In the genomic region with DNA sequence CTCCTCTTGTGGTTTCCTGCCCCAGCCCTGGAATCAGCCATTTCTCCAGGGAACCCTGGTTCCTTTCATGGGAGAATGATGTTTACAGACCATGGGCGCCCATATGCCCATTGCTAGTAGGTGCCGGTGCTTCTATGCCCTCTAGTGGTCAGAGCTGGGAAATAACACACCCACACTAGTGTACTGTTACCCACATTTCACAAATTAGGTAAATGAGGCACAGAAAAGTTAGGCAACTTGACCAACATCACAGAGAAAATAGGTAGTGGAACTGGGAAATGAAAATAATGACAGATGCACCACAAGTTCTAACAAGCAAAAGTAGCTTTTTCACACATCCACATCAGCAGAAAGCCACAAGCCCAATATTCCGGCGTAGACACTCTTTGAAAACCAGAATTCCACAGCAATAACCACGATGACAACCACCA, we compare ENCODE assay signal across 9 cellular contexts. TPM values are rescaled to one million over a fixed set of nuclear protein-coding genes. Genes with fewer than 3 reads are reported as not detected.
DNase-seq lines count a peak whose midpoint lies in the region; ATAC-seq, FAIRE-seq and TF ChIP-seq lines count a peak whose summit lies in the region.
"Had no signal": no experiment of that assay in that cellular context is flagged by ENCODE, and none has a peak within 500 bp of the region (broad histone marks: within the 10 kb centered on the region; RNA-seq: fewer than 3 reads in every experiment).

No MANE protein-coding gene starts in this region.

- TF ChIP-seq CTCF in foreskin fibroblast (IDR thresholded peaks at IDR 0.05; ENCODE audit: low read depth, low read length): peak; percentile 79

- no peak overlapping the region for H3K4me3 ChIP-seq in foreskin fibroblast (ENCODE audit: low read depth in 1 of 2, low read length in 2 of 2)

- FAIRE-seq in RCC 7860 (lab: Jason Lieb, UNC): no peak

- no peak for ATAC-seq in GM18520 (IDR thresholded peaks at IDR 0.05; ENCODE audit: unreplicated experiment)

- DNase-seq in D341Med (ENCODE audit: low spot score) (peak; percentile 65), HT1080 (ENCODE audit: low read depth) (peak; percentile 20), NOMO-1 treated with dmso at 0.1 percent for 144 hours (lab: John Stamatoyannopoulos, UW; ENCODE audit: unreplicated experiment) (peak; percentile 59), activated T-cell treated with anti-CD3 and anti-CD28 coated beads for 48 hours (ENCODE audit: low read depth) (peak; percentile 35), foreskin fibroblast (peak; percentile 16 to 65), pons (ENCODE audit: low spot score) (peak; percentile 25), RCC 7860 (ENCODE audit: low spot score) (no peak)

RNA-seq across cellular contexts. Expression of a gene that starts 1.3 kb away (rescaled TPM):
- total RNA-seq in HT1080 (2014; rRNA removed; shearing (Covaris generic)): not detected in 2 replicates
- not detected in 2 replicates for polyA plus RNA-seq in HT1080 (2015; cell fraction: cytosol; rRNA removed)
- not detected in 2 replicates for polyA plus RNA-seq in HT1080 (2015; cell fraction: nucleus; rRNA removed)

RNA-seq across cellular contexts. Expression of a gene that starts 39.7 kb away (rescaled TPM):
- total RNA-seq in HT1080 (2014; rRNA removed; shearing (Covaris generic)): not detected in 2 replicates
- polyA plus RNA-seq in HT1080 (2015; cell fraction: cytosol; rRNA removed): not detected in 2 replicates
- polyA plus RNA-seq in HT1080 (2015; cell fraction: nucleus; rRNA removed): not detected in 2 replicates

RNA-seq across cellular contexts. Expression of a gene that starts 49.4 kb away (rescaled TPM):
- total RNA-seq in HT1080 (2014; rRNA removed; shearing (Covaris generic)): not detected in 2 replicates
- polyA plus RNA-seq in HT1080 (2015; cell fraction: cytosol; rRNA removed): not detected in 2 replicates
- polyA plus RNA-seq in HT1080 (2015; cell fraction: nucleus; rRNA removed): not detected in 2 replicates
- total RNA-seq: temporal lobe had no signal

RNA-seq across cellular contexts. Expression of a gene that starts 49.8 kb away (rescaled TPM):
- total RNA-seq in HT1080 (2014; rRNA removed; shearing (Covaris generic)): not detected in 2 replicates
- polyA plus RNA-seq in HT1080 (2015; cell fraction: cytosol; rRNA removed): not detected in 2 replicates
- polyA plus RNA-seq in HT1080 (2015; cell fraction: nucleus; rRNA removed): not detected in 2 replicates
- total RNA-seq: temporal lobe had no signal
